ENCODE assay signal across 22 cellular contexts in the genomic region with DNA sequence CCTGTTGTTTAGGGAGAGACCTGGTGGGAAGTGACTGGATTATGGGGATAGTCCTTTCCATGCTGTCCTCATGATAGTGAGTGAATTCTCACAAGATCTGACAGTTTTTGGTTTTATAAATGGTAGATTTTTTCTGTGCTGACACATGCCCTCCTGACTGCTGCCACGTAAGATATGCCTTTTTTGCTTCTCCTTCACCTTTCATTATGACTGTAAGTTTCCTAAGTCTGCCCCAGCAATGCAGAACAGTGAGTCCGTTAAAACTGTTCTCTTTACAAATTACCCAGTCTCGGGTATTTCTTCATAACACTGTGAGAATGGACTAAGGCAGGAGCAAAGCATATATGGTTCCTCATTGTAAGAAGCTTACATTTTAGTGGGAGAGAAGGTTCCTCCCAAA.
DNase-seq lines count a peak whose midpoint lies in the region; ATAC-seq and FAIRE-seq lines count a peak whose summit lies in the region.
"Had no signal": no experiment of that assay in that cellular context is flagged by ENCODE, and none has a peak within 500 bp of the region (broad histone marks: within the 10 kb centered on the region; RNA-seq: fewer than 3 reads in every experiment).

No MANE protein-coding gene starts in this region.

- H3K36me3 Mint-ChIP-seq in activated T-helper 17 cell treated with anti-CD3 and anti-CD28 coated beads, Interleukin-2, amount 50 U/mL, for 72 hours (ENCODE audit: low read depth): no peaks in the 10 kb centered on the region
- H3K36me3 Mint-ChIP-seq: CD14-positive monocyte; CD8-positive, alpha-beta T cell; IgD-negative memory B cell had no signal

- H3K9me3 Mint-ChIP-seq in activated T-helper 17 cell treated with anti-CD3 and anti-CD28 coated beads, Interleukin-2, amount 50 U/mL, for 72 hours: peaks cover 9% of the 10 kb centered on the region

- no peaks in the 10 kb centered on the region for H3K27me3 Mint-ChIP-seq in activated T-helper 17 cell treated with anti-CD3 and anti-CD28 coated beads, Interleukin-2, amount 50 U/mL, for 72 hours
- H3K27me3 Mint-ChIP-seq: IgD-negative memory B cell had no signal

- peak; percentile 78 for ATAC-seq in GM18508 (IDR thresholded peaks at IDR 0.05; ENCODE audit: insufficient read depth, unreplicated experiment)
- ATAC-seq in HG02759 (IDR thresholded peaks at IDR 0.05; ENCODE audit: unreplicated experiment): peak; percentile 60
- peak; percentile 67 for ATAC-seq in HG03159 (IDR thresholded peaks at IDR 0.05; ENCODE audit: unreplicated experiment)
- peak; percentile 37 for ATAC-seq in activated T-helper 17 cell treated with anti-CD3 and anti-CD28 coated beads, Interleukin-2, amount 50 U/mL, for 72 hours (replicated peaks)
- no peak for ATAC-seq in HG02642 (IDR thresholded peaks at IDR 0.05; ENCODE audit: poor library complexity, unreplicated experiment)
- ATAC-seq: CD8-positive, alpha-beta T cell had no signal

- H3K4me1 Mint-ChIP-seq in activated T-helper 17 cell treated with anti-CD3 and anti-CD28 coated beads, Interleukin-2, amount 50 U/mL, for 72 hours: peaks cover 5% of the 10 kb centered on the region
- H3K4me1 Mint-ChIP-seq: CD14-positive monocyte, IgD-negative memory B cell had no signal

- no peak overlapping the region for H3K27ac Mint-ChIP-seq in activated T-helper 17 cell treated with anti-CD3 and anti-CD28 coated beads, Interleukin-2, amount 50 U/mL, for 72 hours
- H3K27ac Mint-ChIP-seq: CD14-positive monocyte; CD8-positive, alpha-beta T cell; HFFc6; IgD-negative memory B cell had no signal

- no peak overlapping the region for H3K4me3 Mint-ChIP-seq in activated T-helper 17 cell treated with anti-CD3 and anti-CD28 coated beads, Interleukin-2, amount 50 U/mL, for 72 hours
- H3K4me3 Mint-ChIP-seq: CD14-positive monocyte; CD8-positive, alpha-beta T cell; HFFc6; IgD-negative memory B cell had no signal

- FAIRE-seq in urothelium cell line (lab: Jason Lieb, UNC): no peak
- FAIRE-seq: D721Med, G401.6, GM12892, GM19239 had no signal

- DNase-seq in urothelium cell line (ENCODE audit: low spot score): no peak
- no peak for DNase-seq in activated naive CD4-positive, alpha-beta T cell treated with anti-CD3 and anti-CD28 coated beads, Interleukin-2, amount 50 U/mL, for 16 hours
- no peak for DNase-seq in cerebellar cortex (ENCODE audit: low spot score)
- DNase-seq: CD8-positive, alpha-beta T cell; COR-L47; DMS153; DMS79 treated with DMSO at 0.1 percent for 48 hours; EL; HCEC 1CT; HFFc6; KG1 had no signal
